In genomic region chrX:154517101-154517781, GRCh38 we compare ENCODE assay signal across 10 cellular contexts. TPM values are rescaled to one million over a fixed set of nuclear protein-coding genes. Genes with fewer than 3 reads are reported as not detected.
DNase-seq lines count a peak whose midpoint lies in the region; ATAC-seq and TF ChIP-seq lines count a peak whose summit lies in the region.
"Had no signal": no experiment of that assay in that cellular context is flagged by ENCODE, and none has a peak within 500 bp of the region (broad histone marks: within the 10 kb centered on the region; RNA-seq: fewer than 3 reads in every experiment).

No MANE protein-coding gene starts in this region.

- no peaks in the 10 kb centered on the region for H3K36me3 Mint-ChIP-seq in MCF 10A (ENCODE audit: insufficient read depth, unreplicated experiment)
- peaks cover 12% of the 10 kb centered on the region for H3K36me3 Mint-ChIP-seq in stimulated activated memory B cell treated with anti-CD40 and anti-IgM and Interleukin-4, amounts not matched to agents 10 μg/mL and 1 μg/mL and 100 μg/mL, for 72 hours

- CTCF ChIA-PET in MCF 10A (lab: Yijun Ruan, JAX): interaction anchor here (1.7 to 2.8 kb wide), 2 partner anchors 9 to 144 kb away, joined by 5 to 8 read pairs; no protein-coding TSS in a partner anchor

- ATAC-seq in left lung (no peak), HG02884 (IDR thresholded peaks at IDR 0.05; ENCODE audit: unreplicated experiment) (no peak), HG02588 (IDR thresholded peaks at IDR 0.05; ENCODE audit: unreplicated experiment) (no peak)
- no peak for ATAC-seq in stimulated activated memory B cell treated with anti-CD40 and anti-IgM and Interleukin-4, amounts not matched to agents 10 μg/mL and 1 μg/mL and 100 μg/mL, for 72 hours

- intact Hi-C loops in MCF 10A (cut with micrococcal nuclease) (no loop called here), left lung (cut with DNase I) (no loop called here)

- peaks cover 12% of the 10 kb centered on the region for H3K27me3 Mint-ChIP-seq in MCF 10A (ENCODE audit: insufficient read depth, unreplicated experiment)
- no peaks in the 10 kb centered on the region for H3K27me3 Mint-ChIP-seq in stimulated activated memory B cell treated with anti-CD40 and anti-IgM and Interleukin-4, amounts not matched to agents 10 μg/mL and 1 μg/mL and 100 μg/mL, for 72 hours
- H3K27me3 Mint-ChIP-seq: activated B cell treated with CpG ODN at 0.5 μM for 24 hours had no signal

- TF ChIP-seq CTCF in MCF 10A (IDR thresholded peaks at IDR 0.05; ENCODE audit: unreplicated experiment) (no peak), left lung (IDR thresholded peaks at IDR 0.05) (no peak)

- H3K36me3 ChIP-seq in HUES48 (ENCODE audit: control insufficient read depth, insufficient read depth, low read length) (no peaks in the 10 kb centered on the region), left lung (no peaks in the 10 kb centered on the region)

- H3K9me3 Mint-ChIP-seq in MCF 10A (ENCODE audit: unreplicated experiment): no peaks in the 10 kb centered on the region
- H3K9me3 Mint-ChIP-seq in stimulated activated memory B cell treated with anti-CD40 and anti-IgM and Interleukin-4, amounts not matched to agents 10 μg/mL and 1 μg/mL and 100 μg/mL, for 72 hours: no peaks in the 10 kb centered on the region
- H3K9me3 Mint-ChIP-seq: activated B cell treated with CpG ODN at 0.5 μM for 24 hours had no signal

- peak overlapping the region; percentile 88 for H3K27ac Mint-ChIP-seq in MCF 10A (ENCODE audit: low read depth, unreplicated experiment)
- peak overlapping the region; percentile 83 for H3K27ac Mint-ChIP-seq in stimulated activated memory B cell treated with anti-CD40 and anti-IgM and Interleukin-4, amounts not matched to agents 10 μg/mL and 1 μg/mL and 100 μg/mL, for 72 hours

- no peak for DNase-seq in MCF 10A (ENCODE audit: unreplicated experiment)
- no peak for DNase-seq in left lung
- no peak for DNase-seq in COLO668 (lab: John Stamatoyannopoulos, UW; ENCODE audit: unreplicated experiment)
- no peak for DNase-seq in DMS 273 treated with DMSO at 0.1 percent for 48 hours (lab: John Stamatoyannopoulos, UW)
- DNase-seq: activated B cell treated with CpG ODN at 0.5 μM for 24 hours, NCI-H1694 had no signal

- POLR2A ChIA-PET in MCF 10A (lab: Yijun Ruan, JAX): interaction anchor here (1.3 to 4.3 kb wide), 7 partner anchors 11 to 105 kb away, joined by 4 to 48 read pairs (median 7); partner anchors contain the start of genes SLC10A3 and UBL4A

- H3K4me3 ChIP-seq in HUES48 (ENCODE audit: low read depth, low read length) (peak overlapping the region; percentile 59), left lung (peak overlapping the region in 1 of 2 donors; percentile 59)

- peaks cover 16% of the 10 kb centered on the region for H3K9me3 ChIP-seq in HUES48 (ENCODE audit: control insufficient read depth, insufficient read depth, low read length)
- H3K9me3 ChIP-seq in left lung: no peaks in the 10 kb centered on the region

- H3K4me1 Mint-ChIP-seq in MCF 10A (ENCODE audit: insufficient read depth, unreplicated experiment): no peaks in the 10 kb centered on the region
- H3K4me1 Mint-ChIP-seq in stimulated activated memory B cell treated with anti-CD40 and anti-IgM and Interleukin-4, amounts not matched to agents 10 μg/mL and 1 μg/mL and 100 μg/mL, for 72 hours: peaks cover 23% of the 10 kb centered on the region

- H3K27me3 ChIP-seq in HUES48 (ENCODE audit: control insufficient read depth, insufficient read depth, low read length) (0 out of 2 replicates have a peak, but pooled peaks cover under 1% of the 10 kb centered on the region), left lung (no peaks in the 10 kb centered on the region)

- H3K9ac ChIP-seq in HUES48 (ENCODE audit: low read depth, low read length): peak overlapping the region; percentile 26; the same call in 1 of the 2 replicates

- peak overlapping the region; percentile 67 for H3K4me3 Mint-ChIP-seq in MCF 10A (ENCODE audit: unreplicated experiment)
- peak overlapping the region; percentile 38 for H3K4me3 Mint-ChIP-seq in stimulated activated memory B cell treated with anti-CD40 and anti-IgM and Interleukin-4, amounts not matched to agents 10 μg/mL and 1 μg/mL and 100 μg/mL, for 72 hours

- peak overlapping the region; percentile 93 for H3K27ac ChIP-seq in HUES48 (ENCODE audit: low read depth, low read length)
- peak overlapping the region; percentile 86 to 91 for H3K27ac ChIP-seq in left lung

- peaks cover 12% of the 10 kb centered on the region; the same call in 1 of the 2 replicates for H3K4me1 ChIP-seq in HUES48 (ENCODE audit: control insufficient read depth, insufficient read depth, low read length)
- H3K4me1 ChIP-seq in left lung: peaks cover 0 to 5% of the 10 kb centered on the region in 2 donors

- BruUV-seq in MCF 10A (replicated peaks; lab: Mats Ljungman, UMichigan): no TSS peak

RNA-seq across cellular contexts. Expression of gene FAM3A, which starts 1.2 kb away (rescaled TPM):
- total RNA-seq in MCF 10A (2022): 40.9 and 45.3 TPM in 2 replicates
- total RNA-seq in left lung: 10 to 100 TPM; 35.3 to 43.6 TPM

RNA-seq across cellular contexts. Expression of gene SLC10A3, which starts 26.8 kb away (rescaled TPM):
- total RNA-seq in MCF 10A (2022): 17.9 and 21.2 TPM in 2 replicates
- 10 to 100 TPM; 25.1 to 26.8 TPM for total RNA-seq in left lung

RNA-seq across cellular contexts. Expression of gene G6PD, which starts 29.4 kb away (rescaled TPM):
- total RNA-seq in MCF 10A (2022) (42.1 and 49.5 TPM in 2 replicates), left lung (100 to 1,000 TPM in 1 of 2 donors, 10 to 100 TPM in 1; 66.8 to 109 TPM)

RNA-seq across cellular contexts. Expression of gene IKBKG, which starts 30.2 kb away (rescaled TPM):
- total RNA-seq in MCF 10A (2022) (29.3 and 32.1 TPM in 2 replicates), left lung (10 to 100 TPM; 28.1 to 52.5 TPM)

RNA-seq across cellular contexts. Expression of gene UBL4A, which starts 30.8 kb away (rescaled TPM):
- total RNA-seq in MCF 10A (2022): 26.7 and 27.9 TPM in 2 replicates
- 10 to 100 TPM; 33.4 to 37.9 TPM for total RNA-seq in left lung
